ENCODE assay signal across 13 cellular contexts in genomic region chr16:70160821-70161220, GRCh38. TPM values are rescaled to one million over a fixed set of nuclear protein-coding genes. Genes with fewer than 3 reads are reported as not detected.
"Had no signal": no experiment of that assay in that cellular context is flagged by ENCODE, and none has a peak within 500 bp of the region (broad histone marks: within the 10 kb centered on the region; RNA-seq: fewer than 3 reads in every experiment).

No MANE protein-coding gene starts in this region.

- H3K27ac Mint-ChIP-seq: activated T-cell treated with anti-CD3 and anti-CD28 coated beads, Interleukin-2, amount 50 U/mL, for 72 hours had no signal

- H3K27me3 ChIP-seq: ascending aorta, sigmoid colon, upper lobe of left lung had no signal

- H3K4me3 Mint-ChIP-seq: activated T-cell treated with anti-CD3 and anti-CD28 coated beads, Interleukin-2, amount 50 U/mL, for 72 hours; nephron had no signal

- H3K4me3 ChIP-seq: ascending aorta, sigmoid colon, upper lobe of left lung had no signal

- H3K9me3 Mint-ChIP-seq: activated T-cell treated with anti-CD3 and anti-CD28 coated beads, Interleukin-2, amount 50 U/mL, for 72 hours; nephron had no signal

- H3K27ac ChIP-seq: ascending aorta, sigmoid colon, upper lobe of left lung had no signal

- H3K9me3 ChIP-seq: ascending aorta, sigmoid colon, upper lobe of left lung had no signal

- DNase-seq: activated CD4-positive, CD25-positive, alpha-beta regulatory T cell; activated naive CD4-positive, alpha-beta T cell; activated T-cell treated with anti-CD3 and anti-CD28 coated beads, Interleukin-2, amount 50 U/mL, for 72 hours; effector memory CD4-positive, alpha-beta T cell; hippocampal formation; occipital lobe; sigmoid colon; stimulated activated CD4-positive, alpha-beta T cell treated with anti-CD3 and anti-CD28 coated beads, Interleukin-12 subunit alpha, Interleukin-12 subunit beta, amount 100 ng/mL, for 4 hours; stimulated activated naive CD4-positive, alpha-beta T cell treated with Interleukin-2 at 50 U/mL for 16 hours; upper lobe of left lung had no signal

- H3K4me1 ChIP-seq: ascending aorta, upper lobe of left lung had no signal

RNA-seq across cellular contexts. Expression of gene CLEC18C, which starts 12.8 kb away (rescaled TPM):
- total RNA-seq: ascending aorta, pulmonary artery endothelial cell, sigmoid colon had no signal
